1 cellular context compared by ENCODE assay signal in genomic region chr7:128425851-128426250, GRCh38.
TF ChIP-seq lines count a peak whose summit lies in the region.

No MANE protein-coding gene starts in this region.

TF ChIP-seq in K562, 482 proteins besides CTCF, POLR2A, EP300 and RAD21 (continued from another document):
- TF ChIP-seq, protein P1, sequence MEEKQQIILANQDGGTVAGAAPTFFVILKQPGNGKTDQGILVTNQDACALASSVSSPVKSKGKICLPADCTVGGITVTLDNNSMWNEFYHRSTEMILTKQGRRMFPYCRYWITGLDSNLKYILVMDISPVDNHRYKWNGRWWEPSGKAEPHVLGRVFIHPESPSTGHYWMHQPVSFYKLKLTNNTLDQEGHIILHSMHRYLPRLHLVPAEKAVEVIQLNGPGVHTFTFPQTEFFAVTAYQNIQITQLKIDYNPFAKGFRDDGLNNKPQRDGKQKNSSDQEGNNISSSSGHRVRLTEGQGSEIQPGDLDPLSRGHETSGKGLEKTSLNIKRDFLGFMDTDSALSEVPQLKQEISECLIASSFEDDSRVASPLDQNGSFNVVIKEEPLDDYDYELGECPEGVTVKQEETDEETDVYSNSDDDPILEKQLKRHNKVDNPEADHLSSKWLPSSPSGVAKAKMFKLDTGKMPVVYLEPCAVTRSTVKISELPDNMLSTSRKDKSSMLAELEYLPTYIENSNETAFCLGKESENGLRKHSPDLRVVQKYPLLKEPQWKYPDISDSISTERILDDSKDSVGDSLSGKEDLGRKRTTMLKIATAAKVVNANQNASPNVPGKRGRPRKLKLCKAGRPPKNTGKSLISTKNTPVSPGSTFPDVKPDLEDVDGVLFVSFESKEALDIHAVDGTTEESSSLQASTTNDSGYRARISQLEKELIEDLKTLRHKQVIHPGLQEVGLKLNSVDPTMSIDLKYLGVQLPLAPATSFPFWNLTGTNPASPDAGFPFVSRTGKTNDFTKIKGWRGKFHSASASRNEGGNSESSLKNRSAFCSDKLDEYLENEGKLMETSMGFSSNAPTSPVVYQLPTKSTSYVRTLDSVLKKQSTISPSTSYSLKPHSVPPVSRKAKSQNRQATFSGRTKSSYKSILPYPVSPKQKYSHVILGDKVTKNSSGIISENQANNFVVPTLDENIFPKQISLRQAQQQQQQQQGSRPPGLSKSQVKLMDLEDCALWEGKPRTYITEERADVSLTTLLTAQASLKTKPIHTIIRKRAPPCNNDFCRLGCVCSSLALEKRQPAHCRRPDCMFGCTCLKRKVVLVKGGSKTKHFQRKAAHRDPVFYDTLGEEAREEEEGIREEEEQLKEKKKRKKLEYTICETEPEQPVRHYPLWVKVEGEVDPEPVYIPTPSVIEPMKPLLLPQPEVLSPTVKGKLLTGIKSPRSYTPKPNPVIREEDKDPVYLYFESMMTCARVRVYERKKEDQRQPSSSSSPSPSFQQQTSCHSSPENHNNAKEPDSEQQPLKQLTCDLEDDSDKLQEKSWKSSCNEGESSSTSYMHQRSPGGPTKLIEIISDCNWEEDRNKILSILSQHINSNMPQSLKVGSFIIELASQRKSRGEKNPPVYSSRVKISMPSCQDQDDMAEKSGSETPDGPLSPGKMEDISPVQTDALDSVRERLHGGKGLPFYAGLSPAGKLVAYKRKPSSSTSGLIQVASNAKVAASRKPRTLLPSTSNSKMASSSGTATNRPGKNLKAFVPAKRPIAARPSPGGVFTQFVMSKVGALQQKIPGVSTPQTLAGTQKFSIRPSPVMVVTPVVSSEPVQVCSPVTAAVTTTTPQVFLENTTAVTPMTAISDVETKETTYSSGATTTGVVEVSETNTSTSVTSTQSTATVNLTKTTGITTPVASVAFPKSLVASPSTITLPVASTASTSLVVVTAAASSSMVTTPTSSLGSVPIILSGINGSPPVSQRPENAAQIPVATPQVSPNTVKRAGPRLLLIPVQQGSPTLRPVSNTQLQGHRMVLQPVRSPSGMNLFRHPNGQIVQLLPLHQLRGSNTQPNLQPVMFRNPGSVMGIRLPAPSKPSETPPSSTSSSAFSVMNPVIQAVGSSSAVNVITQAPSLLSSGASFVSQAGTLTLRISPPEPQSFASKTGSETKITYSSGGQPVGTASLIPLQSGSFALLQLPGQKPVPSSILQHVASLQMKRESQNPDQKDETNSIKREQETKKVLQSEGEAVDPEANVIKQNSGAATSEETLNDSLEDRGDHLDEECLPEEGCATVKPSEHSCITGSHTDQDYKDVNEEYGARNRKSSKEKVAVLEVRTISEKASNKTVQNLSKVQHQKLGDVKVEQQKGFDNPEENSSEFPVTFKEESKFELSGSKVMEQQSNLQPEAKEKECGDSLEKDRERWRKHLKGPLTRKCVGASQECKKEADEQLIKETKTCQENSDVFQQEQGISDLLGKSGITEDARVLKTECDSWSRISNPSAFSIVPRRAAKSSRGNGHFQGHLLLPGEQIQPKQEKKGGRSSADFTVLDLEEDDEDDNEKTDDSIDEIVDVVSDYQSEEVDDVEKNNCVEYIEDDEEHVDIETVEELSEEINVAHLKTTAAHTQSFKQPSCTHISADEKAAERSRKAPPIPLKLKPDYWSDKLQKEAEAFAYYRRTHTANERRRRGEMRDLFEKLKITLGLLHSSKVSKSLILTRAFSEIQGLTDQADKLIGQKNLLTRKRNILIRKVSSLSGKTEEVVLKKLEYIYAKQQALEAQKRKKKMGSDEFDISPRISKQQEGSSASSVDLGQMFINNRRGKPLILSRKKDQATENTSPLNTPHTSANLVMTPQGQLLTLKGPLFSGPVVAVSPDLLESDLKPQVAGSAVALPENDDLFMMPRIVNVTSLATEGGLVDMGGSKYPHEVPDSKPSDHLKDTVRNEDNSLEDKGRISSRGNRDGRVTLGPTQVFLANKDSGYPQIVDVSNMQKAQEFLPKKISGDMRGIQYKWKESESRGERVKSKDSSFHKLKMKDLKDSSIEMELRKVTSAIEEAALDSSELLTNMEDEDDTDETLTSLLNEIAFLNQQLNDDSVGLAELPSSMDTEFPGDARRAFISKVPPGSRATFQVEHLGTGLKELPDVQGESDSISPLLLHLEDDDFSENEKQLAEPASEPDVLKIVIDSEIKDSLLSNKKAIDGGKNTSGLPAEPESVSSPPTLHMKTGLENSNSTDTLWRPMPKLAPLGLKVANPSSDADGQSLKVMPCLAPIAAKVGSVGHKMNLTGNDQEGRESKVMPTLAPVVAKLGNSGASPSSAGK (IDR thresholded peaks at IDR 0.05): no peak
- no peak for TF ChIP-seq TGIF2 (CRISPR knock-in tag; IDR thresholded peaks at IDR 0.05)
